Comparison of ENCODE assay signal across 8 cellular contexts in genomic region chr18:22169889-22170420, GRCh38. TPM values are rescaled to one million over a fixed set of nuclear protein-coding genes. Genes with fewer than 3 reads are reported as not detected.
DNase-seq lines count a peak whose midpoint lies in the region; ATAC-seq and FAIRE-seq lines count a peak whose summit lies in the region.

No MANE protein-coding gene starts in this region.

- no CpG with 5 or more reads among the region's 49 CpGs for WGBS in iPS DF 6.9 (ENCODE audit: insufficient coverage, insufficient read length)
- WGBS in small intestine, 3 donors: 0 to 1% (median 1%) methylated on average over 48 to 49 of the region's 49 CpGs

- DNase-seq in COLO829 (ENCODE audit: low spot score) (peak; percentile 25), iPS DF 6.9 (ENCODE audit: low read depth, low spot score) (no peak), small intestine (peak; percentile 80), inferior parietal cortex (ENCODE audit: extremely low spot score) (no peak), caudate nucleus (lab: John Stamatoyannopoulos, UW) (no peak)
- no peak for DNase-seq in activated naive CD8-positive, alpha-beta T cell treated with anti-CD3 and anti-CD28 coated beads, Interleukin-2, amount 50 U/mL, for 24 hours

- no peaks in the 10 kb centered on the region for H3K9me3 Mint-ChIP-seq in activated naive CD8-positive, alpha-beta T cell treated with anti-CD3 and anti-CD28 coated beads, Interleukin-2, amount 50 U/mL, for 24 hours

- peaks cover 87% of the 10 kb centered on the region for H3K27me3 ChIP-seq in iPS DF 6.9 (ENCODE audit: control insufficient read depth, insufficient read depth, low read length)
- H3K27me3 ChIP-seq in small intestine (ENCODE audit: control insufficient read depth in 2 of 2, insufficient read depth in 2 of 2, low read length in 2 of 2): peaks cover 0 to 30% of the 10 kb centered on the region in 2 donors

- H3K36me3 ChIP-seq in iPS DF 6.9 (ENCODE audit: control insufficient read depth, insufficient read depth, low read length): no peaks in the 10 kb centered on the region
- H3K36me3 ChIP-seq in small intestine (ENCODE audit: control insufficient read depth in 2 of 2, insufficient read depth in 2 of 2, low read length in 2 of 2): no peaks in the 10 kb centered on the region

- H3K4me3 ChIP-seq in iPS DF 6.9 (ENCODE audit: low read length): peak overlapping the region; percentile 64; the same call in 1 of the 2 replicates
- H3K4me3 ChIP-seq in small intestine (ENCODE audit: low read depth in 1 of 2, low read length in 2 of 2): peak overlapping the region; percentile 79 to 94

- peak overlapping the region; percentile 81 for H3K4me3 Mint-ChIP-seq in activated naive CD8-positive, alpha-beta T cell treated with anti-CD3 and anti-CD28 coated beads, Interleukin-2, amount 50 U/mL, for 24 hours

- H3K27me3 Mint-ChIP-seq in activated naive CD8-positive, alpha-beta T cell treated with anti-CD3 and anti-CD28 coated beads, Interleukin-2, amount 50 U/mL, for 24 hours: peaks cover 76% of the 10 kb centered on the region

- ATAC-seq in HG03342 (IDR thresholded peaks at IDR 0.05; ENCODE audit: unreplicated experiment) (peak; percentile 28), GM18498 (IDR thresholded peaks at IDR 0.05; ENCODE audit: unreplicated experiment) (no peak)
- ATAC-seq in activated naive CD8-positive, alpha-beta T cell treated with anti-CD3 and anti-CD28 coated beads, Interleukin-2, amount 50 U/mL, for 24 hours: no peak

- no peaks in the 10 kb centered on the region for H3K9me3 ChIP-seq in iPS DF 6.9 (ENCODE audit: control insufficient read depth, insufficient read depth, low read length)
- H3K9me3 ChIP-seq in small intestine (ENCODE audit: control insufficient read depth, low read depth): no peaks in the 10 kb centered on the region

- peaks cover 21% of the 10 kb centered on the region for H3K4me1 Mint-ChIP-seq in activated naive CD8-positive, alpha-beta T cell treated with anti-CD3 and anti-CD28 coated beads, Interleukin-2, amount 50 U/mL, for 24 hours

- peaks cover 2% of the 10 kb centered on the region for H3K36me3 Mint-ChIP-seq in activated naive CD8-positive, alpha-beta T cell treated with anti-CD3 and anti-CD28 coated beads, Interleukin-2, amount 50 U/mL, for 24 hours (ENCODE audit: low read depth)

- H3K27ac ChIP-seq in iPS DF 6.9 (ENCODE audit: low read length): no peak overlapping the region
- peak overlapping the region; percentile 95 to 96 for H3K27ac ChIP-seq in small intestine (ENCODE audit: low read depth in 1 of 2, low read length in 1 of 2)
- H3K27ac ChIP-seq in caudate nucleus (ENCODE audit: low read depth, low read length): no peak overlapping the region

- H3K27ac Mint-ChIP-seq in activated naive CD8-positive, alpha-beta T cell treated with anti-CD3 and anti-CD28 coated beads, Interleukin-2, amount 50 U/mL, for 24 hours: no peak overlapping the region

- H3K4me1 ChIP-seq in iPS DF 6.9 (ENCODE audit: control insufficient read depth, insufficient read depth, low read length): peaks cover 7% of the 10 kb centered on the region
- H3K4me1 ChIP-seq in small intestine (ENCODE audit: control insufficient read depth in 2 of 2, insufficient read depth in 1 of 2, low read depth in 1 of 2, low read length in 1 of 2): no peaks in the 10 kb centered on the region

- no peak for FAIRE-seq in small intestine (lab: Jason Lieb, UNC)

RNA-seq across cellular contexts. Expression of gene GATA6, which starts 0.6 kb away (rescaled TPM):
- polyA plus RNA-seq in small intestine: 10 to 100 TPM; 25.9 to 36.9 (median 27.8) TPM

Comparison
In these comparisons a context has a peak if more than half of its experiments do, and no peak if none do; other contexts are left out.
1. DNase-seq: peak in COLO829 (single experiment) and small intestine (single experiment); none in activated naive CD8-positive, alpha-beta T cell treated with anti-CD3 and anti-CD28 coated beads, Interleukin-2, amount 50 U/mL, for 24 hours (single experiment), iPS DF 6.9 (single experiment), inferior parietal cortex (single experiment) and caudate nucleus (0 of 61).
2. H3K27ac ChIP-seq: peak in small intestine (2 of 2); none in iPS DF 6.9 (single experiment) and caudate nucleus (single experiment).